Comparison of ENCODE assay signal across 2 cellular contexts in the genomic region with DNA sequence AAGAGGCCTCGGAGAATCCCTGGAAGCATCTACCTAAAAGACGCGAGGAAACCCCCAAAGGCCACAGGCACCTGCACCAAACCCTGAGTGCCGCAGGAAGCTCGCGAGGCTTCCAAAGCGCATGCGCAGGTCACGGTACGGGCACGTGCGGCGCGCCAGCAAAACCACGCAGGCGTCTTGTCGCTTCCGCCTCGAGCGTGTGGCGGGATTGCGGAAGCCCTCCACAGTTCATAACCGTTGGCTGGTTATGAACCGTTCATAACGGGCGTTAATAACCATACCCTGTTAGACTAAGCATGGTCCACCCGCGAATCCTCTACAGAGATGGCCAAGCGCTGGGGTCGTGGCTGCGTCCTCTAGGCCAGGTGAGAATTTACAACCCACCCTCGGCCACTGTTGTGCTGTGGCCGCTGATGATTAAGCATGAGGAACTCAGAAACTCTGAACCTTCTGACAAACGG.
A peak's percentile ranks its signal among the peaks of the same experiment; 100 is the strongest.
TF ChIP-seq lines count a peak whose summit lies in the region.

No MANE protein-coding gene starts in this region.

TF ChIP-seq in GM23338, 12 proteins besides CTCF, POLR2A, EP300 and RAD21:
- TF ChIP-seq POLR2AphosphoS5 (IDR thresholded peaks at IDR 0.05; ENCODE audit: low read depth) (peak; percentile 27; the same call in 1 of the 2 replicates), STAT1 (IDR thresholded peaks at IDR 0.05; ENCODE audit: unreplicated experiment) (no peak)
TF ChIP-seq in GM23338: peak in this region for 1.

TF ChIP-seq in GM12878, 131 proteins besides CTCF, POLR2A, EP300 and RAD21 (continues in another document):
- TF ChIP-seq, protein P1, sequence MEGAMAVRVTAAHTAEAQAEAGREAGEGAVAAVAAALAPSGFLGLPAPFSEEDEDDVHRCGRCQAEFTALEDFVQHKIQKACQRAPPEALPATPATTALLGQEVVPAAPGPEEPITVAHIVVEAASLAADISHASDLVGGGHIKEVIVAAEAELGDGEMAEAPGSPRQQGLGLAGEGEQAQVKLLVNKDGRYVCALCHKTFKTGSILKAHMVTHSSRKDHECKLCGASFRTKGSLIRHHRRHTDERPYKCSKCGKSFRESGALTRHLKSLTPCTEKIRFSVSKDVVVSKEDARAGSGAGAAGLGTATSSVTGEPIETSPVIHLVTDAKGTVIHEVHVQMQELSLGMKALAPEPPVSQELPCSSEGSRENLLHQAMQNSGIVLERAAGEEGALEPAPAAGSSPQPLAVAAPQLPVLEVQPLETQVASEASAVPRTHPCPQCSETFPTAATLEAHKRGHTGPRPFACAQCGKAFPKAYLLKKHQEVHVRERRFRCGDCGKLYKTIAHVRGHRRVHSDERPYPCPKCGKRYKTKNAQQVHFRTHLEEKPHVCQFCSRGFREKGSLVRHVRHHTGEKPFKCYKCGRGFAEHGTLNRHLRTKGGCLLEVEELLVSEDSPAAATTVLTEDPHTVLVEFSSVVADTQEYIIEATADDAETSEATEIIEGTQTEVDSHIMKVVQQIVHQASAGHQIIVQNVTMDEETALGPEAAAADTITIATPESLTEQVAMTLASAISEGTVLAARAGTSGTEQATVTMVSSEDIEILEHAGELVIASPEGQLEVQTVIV (IDR thresholded peaks at IDR 0.05; ENCODE audit: borderline replicate concordance, partially characterized antibody) = no peak
- TF ChIP-seq SREBF2 (IDR thresholded peaks at IDR 0.05; ENCODE audit: low read length) (no peak), CREB1 (IDR thresholded peaks at IDR 0.05; ENCODE audit: low read depth) (0 out of 2 replicates have a peak, but pooled peaks have one; percentile 9), MEF2A (IDR thresholded peaks at IDR 0.05; ENCODE audit: insufficient read depth, low read depth, low read length) (no peak), JUNB (IDR thresholded peaks at IDR 0.05) (no peak), ZNF622 (IDR thresholded peaks at IDR 0.05) (no peak), KDM1A (IDR thresholded peaks at IDR 0.05; ENCODE audit: borderline replicate concordance) (no peak), STAT3 (IDR thresholded peaks at IDR 0.05; ENCODE audit: low read depth, low read length) (no peak), IRF4 (IDR thresholded peaks at IDR 0.05; ENCODE audit: low read depth, low read length) (peak; percentile 15; the same call in 1 of the 2 replicates), ZNF274 (IDR thresholded peaks at IDR 0.05; ENCODE audit: insufficient read depth, insufficient read length) (no peak), TBL1XR1 (IDR thresholded peaks at IDR 0.05; ENCODE audit: low read depth, low read length) (no peak), MEF2B (IDR thresholded peaks at IDR 0.05; ENCODE audit: partially characterized antibody, poor library complexity, severe bottlenecking) (peak; percentile 56), YBX1 (IDR thresholded peaks at IDR 0.05) (no peak), SPI1 (IDR thresholded peaks at IDR 0.05; ENCODE audit: borderline replicate concordance, insufficient read depth, low read depth, low read length) (peak; percentile 52; the same call in 1 of the 2 replicates), KLF5 (IDR thresholded peaks at IDR 0.05; ENCODE audit: partially characterized antibody) (peak; percentile 77), MXI1 (IDR thresholded peaks at IDR 0.05; ENCODE audit: low read depth, low read length) (no peak), DPF2 (IDR thresholded peaks at IDR 0.05) (peak; percentile 37; the same call in 1 of the 2 replicates), CHD2 (IDR thresholded peaks at IDR 0.05; ENCODE audit: borderline replicate concordance, low read depth, low read length) (peak; percentile 91), WRNIP1 (IDR thresholded peaks at IDR 0.05; ENCODE audit: borderline replicate concordance, low read depth, low read length) (no peak), ZZZ3 (IDR thresholded peaks at IDR 0.05; ENCODE audit: control insufficient read depth, insufficient read length, low read depth) (no peak), CHD4 (IDR thresholded peaks at IDR 0.05) (no peak), CBX3 (IDR thresholded peaks at IDR 0.05; ENCODE audit: borderline replicate concordance, low read depth) (no peak), RFX5 (IDR thresholded peaks at IDR 0.05; ENCODE audit: low read depth, low read length) (no peak), SMAD1 (IDR thresholded peaks at IDR 0.05; ENCODE audit: low read depth, partially characterized antibody) (no peak), NR2C2 (IDR thresholded peaks at IDR 0.05; ENCODE audit: borderline replicate concordance, control insufficient read depth, insufficient read length, low read depth) (no peak), TCF12 (IDR thresholded peaks at IDR 0.05; ENCODE audit: low read depth, low read length) (no peak), MYB (IDR thresholded peaks at IDR 0.05; ENCODE audit: borderline replicate concordance, low read depth, low read length) (no peak), SMARCA5 (IDR thresholded peaks at IDR 0.05) (0 out of 2 replicates have a peak, but pooled peaks have one; percentile 42), SP1 (IDR thresholded peaks at IDR 0.05; ENCODE audit: low read depth, low read length) (no peak), ZNF207 (IDR thresholded peaks at IDR 0.05; ENCODE audit: borderline replicate concordance) (0 out of 2 replicates have a peak, but pooled peaks have one; percentile 21), BMI1 (IDR thresholded peaks at IDR 0.05; ENCODE audit: borderline replicate concordance) (no peak), GABPA (IDR thresholded peaks at IDR 0.05; ENCODE audit: low read depth) (no peak), RBBP5 (conservative IDR thresholded peaks at IDR 0.05) (no peak), CBFB (IDR thresholded peaks at IDR 0.05; ENCODE audit: low read depth) (no peak), STAT1 (conservative IDR thresholded peaks at IDR 0.05) (no peak), IKZF1 (conservative IDR thresholded peaks at IDR 0.05) (peak; percentile 3), MTA2 (IDR thresholded peaks at IDR 0.05; ENCODE audit: low read depth) (0 out of 2 replicates have a peak, but pooled peaks have one; percentile 8), POLR2AphosphoS2 (IDR thresholded peaks at IDR 0.05; ENCODE audit: low read depth, low read length) (no peak)
- TF ChIP-seq, protein P2, sequence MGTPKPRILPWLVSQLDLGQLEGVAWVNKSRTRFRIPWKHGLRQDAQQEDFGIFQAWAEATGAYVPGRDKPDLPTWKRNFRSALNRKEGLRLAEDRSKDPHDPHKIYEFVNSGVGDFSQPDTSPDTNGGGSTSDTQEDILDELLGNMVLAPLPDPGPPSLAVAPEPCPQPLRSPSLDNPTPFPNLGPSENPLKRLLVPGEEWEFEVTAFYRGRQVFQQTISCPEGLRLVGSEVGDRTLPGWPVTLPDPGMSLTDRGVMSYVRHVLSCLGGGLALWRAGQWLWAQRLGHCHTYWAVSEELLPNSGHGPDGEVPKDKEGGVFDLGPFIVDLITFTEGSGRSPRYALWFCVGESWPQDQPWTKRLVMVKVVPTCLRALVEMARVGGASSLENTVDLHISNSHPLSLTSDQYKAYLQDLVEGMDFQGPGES (IDR thresholded peaks at IDR 0.05) = no peak
- TF ChIP-seq, protein P3, sequence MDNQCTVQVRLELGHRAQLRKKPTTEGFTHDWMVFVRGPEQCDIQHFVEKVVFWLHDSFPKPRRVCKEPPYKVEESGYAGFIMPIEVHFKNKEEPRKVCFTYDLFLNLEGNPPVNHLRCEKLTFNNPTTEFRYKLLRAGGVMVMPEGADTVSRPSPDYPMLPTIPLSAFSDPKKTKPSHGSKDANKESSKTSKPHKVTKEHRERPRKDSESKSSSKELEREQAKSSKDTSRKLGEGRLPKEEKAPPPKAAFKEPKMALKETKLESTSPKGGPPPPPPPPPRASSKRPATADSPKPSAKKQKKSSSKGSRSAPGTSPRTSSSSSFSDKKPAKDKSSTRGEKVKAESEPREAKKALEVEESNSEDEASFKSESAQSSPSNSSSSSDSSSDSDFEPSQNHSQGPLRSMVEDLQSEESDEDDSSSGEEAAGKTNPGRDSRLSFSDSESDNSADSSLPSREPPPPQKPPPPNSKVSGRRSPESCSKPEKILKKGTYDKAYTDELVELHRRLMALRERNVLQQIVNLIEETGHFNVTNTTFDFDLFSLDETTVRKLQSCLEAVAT (IDR thresholded peaks at IDR 0.05) = peak; percentile 77; the same call in 1 of the 2 replicates
- TF ChIP-seq, protein P4, sequence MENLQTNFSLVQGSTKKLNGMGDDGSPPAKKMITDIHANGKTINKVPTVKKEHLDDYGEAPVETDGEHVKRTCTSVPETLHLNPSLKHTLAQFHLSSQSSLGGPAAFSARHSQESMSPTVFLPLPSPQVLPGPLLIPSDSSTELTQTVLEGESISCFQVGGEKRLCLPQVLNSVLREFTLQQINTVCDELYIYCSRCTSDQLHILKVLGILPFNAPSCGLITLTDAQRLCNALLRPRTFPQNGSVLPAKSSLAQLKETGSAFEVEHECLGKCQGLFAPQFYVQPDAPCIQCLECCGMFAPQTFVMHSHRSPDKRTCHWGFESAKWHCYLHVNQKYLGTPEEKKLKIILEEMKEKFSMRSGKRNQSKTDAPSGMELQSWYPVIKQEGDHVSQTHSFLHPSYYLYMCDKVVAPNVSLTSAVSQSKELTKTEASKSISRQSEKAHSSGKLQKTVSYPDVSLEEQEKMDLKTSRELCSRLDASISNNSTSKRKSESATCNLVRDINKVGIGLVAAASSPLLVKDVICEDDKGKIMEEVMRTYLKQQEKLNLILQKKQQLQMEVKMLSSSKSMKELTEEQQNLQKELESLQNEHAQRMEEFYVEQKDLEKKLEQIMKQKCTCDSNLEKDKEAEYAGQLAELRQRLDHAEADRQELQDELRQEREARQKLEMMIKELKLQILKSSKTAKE (IDR thresholded peaks at IDR 0.05; ENCODE audit: low read depth, poor library complexity, severe bottlenecking) = no peak
- TF ChIP-seq, protein P5, sequence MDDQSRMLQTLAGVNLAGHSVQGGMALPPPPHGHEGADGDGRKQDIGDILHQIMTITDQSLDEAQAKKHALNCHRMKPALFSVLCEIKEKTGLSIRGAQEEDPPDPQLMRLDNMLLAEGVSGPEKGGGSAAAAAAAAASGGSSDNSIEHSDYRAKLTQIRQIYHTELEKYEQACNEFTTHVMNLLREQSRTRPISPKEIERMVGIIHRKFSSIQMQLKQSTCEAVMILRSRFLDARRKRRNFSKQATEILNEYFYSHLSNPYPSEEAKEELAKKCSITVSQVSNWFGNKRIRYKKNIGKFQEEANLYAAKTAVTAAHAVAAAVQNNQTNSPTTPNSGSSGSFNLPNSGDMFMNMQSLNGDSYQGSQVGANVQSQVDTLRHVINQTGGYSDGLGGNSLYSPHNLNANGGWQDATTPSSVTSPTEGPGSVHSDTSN (IDR thresholded peaks at IDR 0.05; ENCODE audit: insufficient replicate concordance, low read depth, low read length) = no peak
- TF ChIP-seq, protein P6, sequence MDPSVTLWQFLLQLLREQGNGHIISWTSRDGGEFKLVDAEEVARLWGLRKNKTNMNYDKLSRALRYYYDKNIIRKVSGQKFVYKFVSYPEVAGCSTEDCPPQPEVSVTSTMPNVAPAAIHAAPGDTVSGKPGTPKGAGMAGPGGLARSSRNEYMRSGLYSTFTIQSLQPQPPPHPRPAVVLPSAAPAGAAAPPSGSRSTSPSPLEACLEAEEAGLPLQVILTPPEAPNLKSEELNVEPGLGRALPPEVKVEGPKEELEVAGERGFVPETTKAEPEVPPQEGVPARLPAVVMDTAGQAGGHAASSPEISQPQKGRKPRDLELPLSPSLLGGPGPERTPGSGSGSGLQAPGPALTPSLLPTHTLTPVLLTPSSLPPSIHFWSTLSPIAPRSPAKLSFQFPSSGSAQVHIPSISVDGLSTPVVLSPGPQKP (IDR thresholded peaks at IDR 0.05; ENCODE audit: low read depth, low read length) = no peak
- TF ChIP-seq, protein P7, sequence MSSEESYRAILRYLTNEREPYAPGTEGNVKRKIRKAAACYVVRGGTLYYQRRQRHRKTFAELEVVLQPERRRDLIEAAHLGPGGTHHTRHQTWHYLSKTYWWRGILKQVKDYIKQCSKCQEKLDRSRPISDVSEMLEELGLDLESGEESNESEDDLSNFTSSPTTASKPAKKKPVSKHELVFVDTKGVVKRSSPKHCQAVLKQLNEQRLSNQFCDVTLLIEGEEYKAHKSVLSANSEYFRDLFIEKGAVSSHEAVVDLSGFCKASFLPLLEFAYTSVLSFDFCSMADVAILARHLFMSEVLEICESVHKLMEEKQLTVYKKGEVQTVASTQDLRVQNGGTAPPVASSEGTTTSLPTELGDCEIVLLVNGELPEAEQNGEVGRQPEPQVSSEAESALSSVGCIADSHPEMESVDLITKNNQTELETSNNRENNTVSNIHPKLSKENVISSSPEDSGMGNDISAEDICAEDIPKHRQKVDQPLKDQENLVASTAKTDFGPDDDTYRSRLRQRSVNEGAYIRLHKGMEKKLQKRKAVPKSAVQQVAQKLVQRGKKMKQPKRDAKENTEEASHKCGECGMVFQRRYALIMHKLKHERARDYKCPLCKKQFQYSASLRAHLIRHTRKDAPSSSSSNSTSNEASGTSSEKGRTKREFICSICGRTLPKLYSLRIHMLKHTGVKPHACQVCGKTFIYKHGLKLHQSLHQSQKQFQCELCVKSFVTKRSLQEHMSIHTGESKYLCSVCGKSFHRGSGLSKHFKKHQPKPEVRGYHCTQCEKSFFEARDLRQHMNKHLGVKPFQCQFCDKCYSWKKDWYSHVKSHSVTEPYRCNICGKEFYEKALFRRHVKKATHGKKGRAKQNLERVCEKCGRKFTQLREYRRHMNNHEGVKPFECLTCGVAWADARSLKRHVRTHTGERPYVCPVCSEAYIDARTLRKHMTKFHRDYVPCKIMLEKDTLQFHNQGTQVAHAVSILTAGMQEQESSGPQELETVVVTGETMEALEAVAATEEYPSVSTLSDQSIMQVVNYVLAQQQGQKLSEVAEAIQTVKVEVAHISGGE (CRISPR knock-in tag; IDR thresholded peaks at IDR 0.05) = no peak
- TF ChIP-seq, protein P8, sequence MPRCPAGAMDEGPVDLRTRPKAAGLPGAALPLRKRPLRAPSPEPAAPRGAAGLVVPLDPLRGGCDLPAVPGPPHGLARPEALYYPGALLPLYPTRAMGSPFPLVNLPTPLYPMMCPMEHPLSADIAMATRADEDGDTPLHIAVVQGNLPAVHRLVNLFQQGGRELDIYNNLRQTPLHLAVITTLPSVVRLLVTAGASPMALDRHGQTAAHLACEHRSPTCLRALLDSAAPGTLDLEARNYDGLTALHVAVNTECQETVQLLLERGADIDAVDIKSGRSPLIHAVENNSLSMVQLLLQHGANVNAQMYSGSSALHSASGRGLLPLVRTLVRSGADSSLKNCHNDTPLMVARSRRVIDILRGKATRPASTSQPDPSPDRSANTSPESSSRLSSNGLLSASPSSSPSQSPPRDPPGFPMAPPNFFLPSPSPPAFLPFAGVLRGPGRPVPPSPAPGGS (IDR thresholded peaks at IDR 0.05; ENCODE audit: borderline replicate concordance, insufficient read depth, low read depth, low read length, poor library complexity, severe bottlenecking) = no peak
- TF ChIP-seq, protein P9, sequence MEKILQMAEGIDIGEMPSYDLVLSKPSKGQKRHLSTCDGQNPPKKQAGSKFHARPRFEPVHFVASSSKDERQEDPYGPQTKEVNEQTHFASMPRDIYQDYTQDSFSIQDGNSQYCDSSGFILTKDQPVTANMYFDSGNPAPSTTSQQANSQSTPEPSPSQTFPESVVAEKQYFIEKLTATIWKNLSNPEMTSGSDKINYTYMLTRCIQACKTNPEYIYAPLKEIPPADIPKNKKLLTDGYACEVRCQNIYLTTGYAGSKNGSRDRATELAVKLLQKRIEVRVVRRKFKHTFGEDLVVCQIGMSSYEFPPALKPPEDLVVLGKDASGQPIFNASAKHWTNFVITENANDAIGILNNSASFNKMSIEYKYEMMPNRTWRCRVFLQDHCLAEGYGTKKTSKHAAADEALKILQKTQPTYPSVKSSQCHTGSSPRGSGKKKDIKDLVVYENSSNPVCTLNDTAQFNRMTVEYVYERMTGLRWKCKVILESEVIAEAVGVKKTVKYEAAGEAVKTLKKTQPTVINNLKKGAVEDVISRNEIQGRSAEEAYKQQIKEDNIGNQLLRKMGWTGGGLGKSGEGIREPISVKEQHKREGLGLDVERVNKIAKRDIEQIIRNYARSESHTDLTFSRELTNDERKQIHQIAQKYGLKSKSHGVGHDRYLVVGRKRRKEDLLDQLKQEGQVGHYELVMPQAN (conservative IDR thresholded peaks at IDR 0.05) = no peak
